ENCODE assay signal across 8 cellular contexts in the genomic region with DNA sequence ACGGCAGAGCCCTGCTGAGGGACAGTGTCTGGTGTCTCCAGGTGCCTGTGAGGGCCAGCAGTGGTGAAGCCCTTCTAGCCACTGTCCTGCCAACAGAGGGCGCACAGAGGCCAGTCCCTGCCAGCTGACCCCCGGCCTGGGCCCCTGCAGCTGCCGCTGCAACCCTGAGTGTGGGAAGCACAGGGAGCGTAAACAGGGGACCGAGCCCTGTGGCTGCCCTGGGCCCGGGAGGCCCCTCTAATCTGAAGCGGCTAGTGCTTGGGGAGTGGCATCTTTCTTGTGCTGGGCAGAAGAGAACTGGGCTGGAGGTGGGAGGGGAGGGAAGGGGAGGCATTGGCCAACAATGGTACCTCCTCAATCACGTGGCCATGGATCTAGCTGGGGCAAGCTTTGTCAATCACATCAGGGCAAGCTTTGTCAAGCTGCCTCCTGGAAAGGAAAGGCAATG. TPM values are rescaled to one million over a fixed set of nuclear protein-coding genes. Genes with fewer than 3 reads are reported as not detected.
DNase-seq lines count a peak whose midpoint lies in the region; ATAC-seq and TF ChIP-seq lines count a peak whose summit lies in the region.

No MANE protein-coding gene starts in this region.

- H3K4me3 ChIP-seq in fibroblast of the aortic adventitia (ENCODE audit: low read depth, low read length) (no peak overlapping the region), neural cell (ENCODE audit: low read length) (no peak overlapping the region)

- peaks cover 5% of the 10 kb centered on the region for H3K36me3 ChIP-seq in neural cell (ENCODE audit: insufficient read depth, low read length)

- TF ChIP-seq RAD21 in neural cell (conservative IDR thresholded peaks at IDR 0.05): no peak

- H3K4me2 ChIP-seq in neural cell (ENCODE audit: low read length): no peak overlapping the region

- no peaks in the 10 kb centered on the region for H3K27me3 ChIP-seq in neural cell (ENCODE audit: insufficient read depth, low read depth, low read length)

- peak; percentile 64 for DNase-seq in EL
- DNase-seq in Kasumi-1 (lab: John Stamatoyannopoulos, UW): peak; percentile 45 to 47
- peak; percentile 71 for DNase-seq in SK-MEL-5 (ENCODE audit: low read depth, low spot score)
- DNase-seq in fibroblast of the aortic adventitia (ENCODE audit: low read depth): no peak
- no peak for DNase-seq in stimulated activated CD4-positive, alpha-beta T cell treated with anti-CD3 and anti-CD28 coated beads, Interleukin-4, amount 100 ng/mL, for 4 hours

- H3F3A ChIP-seq in neural cell (ENCODE audit: insufficient read depth, low read length, poor library complexity, severe bottlenecking): peaks cover 5% of the 10 kb centered on the region

- H3K27ac ChIP-seq in neural cell (ENCODE audit: low read length): no peak overlapping the region

- TF ChIP-seq EP300 in neural cell (conservative IDR thresholded peaks at IDR 0.05; ENCODE audit: poor library complexity, severe bottlenecking): no peak

- ATAC-seq in GM18858 (IDR thresholded peaks at IDR 0.05; ENCODE audit: unreplicated experiment) (no peak), HG02610 (IDR thresholded peaks at IDR 0.05; ENCODE audit: unreplicated experiment) (no peak)

- H3K9me3 ChIP-seq in neural cell (ENCODE audit: low read length): no peaks in the 10 kb centered on the region

- no peaks in the 10 kb centered on the region for H3K9me2 ChIP-seq in neural cell (ENCODE audit: insufficient read depth, low read length)

- TF ChIP-seq CTCF in fibroblast of the aortic adventitia (IDR thresholded peaks at IDR 0.05; ENCODE audit: insufficient read depth, low read length) (peak; percentile 65), neural cell (IDR thresholded peaks at IDR 0.05; ENCODE audit: poor library complexity, severe bottlenecking) (peak; percentile 48)

- no peak overlapping the region for H2AFZ ChIP-seq in neural cell (ENCODE audit: low read depth, low read length)

- no peaks in the 10 kb centered on the region for H3K79me2 ChIP-seq in neural cell (replicated peaks; ENCODE audit: insufficient read depth, low read length)

- no peak overlapping the region for H3K9ac ChIP-seq in neural cell (ENCODE audit: low read length)

- no peaks in the 10 kb centered on the region for H4K20me1 ChIP-seq in neural cell (ENCODE audit: insufficient read depth)

- in situ Hi-C loops in SK-MEL-5 (cut with HindIII; ENCODE audit: low pct_unique_long_range_greater_than_20kb, low sequenced_read_pairs): no loop called here

TF ChIP-seq in neural cell, 6 proteins besides CTCF, POLR2A, EP300 and RAD21:
- no peak for TF ChIP-seq TAF1 (IDR thresholded peaks at IDR 0.05; ENCODE audit: low read depth)
- no peak for TF ChIP-seq SMC3 (conservative IDR thresholded peaks at IDR 0.05; ENCODE audit: poor library complexity)
- TF ChIP-seq, protein P1, sequence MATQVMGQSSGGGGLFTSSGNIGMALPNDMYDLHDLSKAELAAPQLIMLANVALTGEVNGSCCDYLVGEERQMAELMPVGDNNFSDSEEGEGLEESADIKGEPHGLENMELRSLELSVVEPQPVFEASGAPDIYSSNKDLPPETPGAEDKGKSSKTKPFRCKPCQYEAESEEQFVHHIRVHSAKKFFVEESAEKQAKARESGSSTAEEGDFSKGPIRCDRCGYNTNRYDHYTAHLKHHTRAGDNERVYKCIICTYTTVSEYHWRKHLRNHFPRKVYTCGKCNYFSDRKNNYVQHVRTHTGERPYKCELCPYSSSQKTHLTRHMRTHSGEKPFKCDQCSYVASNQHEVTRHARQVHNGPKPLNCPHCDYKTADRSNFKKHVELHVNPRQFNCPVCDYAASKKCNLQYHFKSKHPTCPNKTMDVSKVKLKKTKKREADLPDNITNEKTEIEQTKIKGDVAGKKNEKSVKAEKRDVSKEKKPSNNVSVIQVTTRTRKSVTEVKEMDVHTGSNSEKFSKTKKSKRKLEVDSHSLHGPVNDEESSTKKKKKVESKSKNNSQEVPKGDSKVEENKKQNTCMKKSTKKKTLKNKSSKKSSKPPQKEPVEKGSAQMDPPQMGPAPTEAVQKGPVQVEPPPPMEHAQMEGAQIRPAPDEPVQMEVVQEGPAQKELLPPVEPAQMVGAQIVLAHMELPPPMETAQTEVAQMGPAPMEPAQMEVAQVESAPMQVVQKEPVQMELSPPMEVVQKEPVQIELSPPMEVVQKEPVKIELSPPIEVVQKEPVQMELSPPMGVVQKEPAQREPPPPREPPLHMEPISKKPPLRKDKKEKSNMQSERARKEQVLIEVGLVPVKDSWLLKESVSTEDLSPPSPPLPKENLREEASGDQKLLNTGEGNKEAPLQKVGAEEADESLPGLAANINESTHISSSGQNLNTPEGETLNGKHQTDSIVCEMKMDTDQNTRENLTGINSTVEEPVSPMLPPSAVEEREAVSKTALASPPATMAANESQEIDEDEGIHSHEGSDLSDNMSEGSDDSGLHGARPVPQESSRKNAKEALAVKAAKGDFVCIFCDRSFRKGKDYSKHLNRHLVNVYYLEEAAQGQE (IDR thresholded peaks at IDR 0.05; ENCODE audit: borderline replicate concordance): no peak
- no peak for TF ChIP-seq EZH2 (IDR thresholded peaks at IDR 0.05; ENCODE audit: borderline replicate concordance, insufficient read depth, low read length, poor library complexity, severe bottlenecking)
- TF ChIP-seq POLR2AphosphoS5 (IDR thresholded peaks at IDR 0.05): no peak
- no peak for TF ChIP-seq MXI1 (conservative IDR thresholded peaks at IDR 0.05; ENCODE audit: poor library complexity, severe bottlenecking)

RNA-seq across cellular contexts. Expression of a gene that starts 34.6 kb away (rescaled TPM):
- total RNA-seq in SK-MEL-5 (2014; rRNA removed; shearing (Covaris generic)): 11.7 and 21.6 TPM in 2 replicates
- polyA plus RNA-seq in SK-MEL-5 (2015; cell fraction: cytosol; rRNA removed): 40.8 and 42.8 TPM in 2 replicates
- 13.8 and 15.5 TPM in 2 replicates for polyA plus RNA-seq in SK-MEL-5 (2015; cell fraction: nucleus; rRNA removed)
- total RNA-seq in fibroblast of the aortic adventitia (ENCODE audit: low replicate concordance): 83.0 and 84.7 TPM in 2 replicates
- 47.5 and 59.2 TPM in 2 replicates for polyA plus RNA-seq in neural cell
- 63.4 and 77.9 TPM in 2 replicates for polyA minus RNA-seq in neural cell

RNA-seq across cellular contexts. Expression of a gene that starts 35.3 kb away (rescaled TPM):
- 2.6 and 2.8 TPM in 2 replicates for total RNA-seq in SK-MEL-5 (2014; rRNA removed; shearing (Covaris generic))
- 2.9 and 3.1 TPM in 2 replicates for polyA plus RNA-seq in SK-MEL-5 (2015; cell fraction: cytosol; rRNA removed)
- 0.39 and 1.1 TPM in 2 replicates for polyA plus RNA-seq in SK-MEL-5 (2015; cell fraction: nucleus; rRNA removed)
- total RNA-seq in fibroblast of the aortic adventitia (ENCODE audit: low replicate concordance): 10.4 and 12.1 TPM in 2 replicates
- polyA plus RNA-seq in neural cell: 51.9 and 56.0 TPM in 2 replicates
- polyA minus RNA-seq in neural cell: 37.6 and 41.4 TPM in 2 replicates

RNA-seq across cellular contexts. Expression of a gene that starts 35.6 kb away (rescaled TPM):
- total RNA-seq in SK-MEL-5 (2014; rRNA removed; shearing (Covaris generic)): 2.3 and 5.0 TPM in 2 replicates
- polyA plus RNA-seq in SK-MEL-5 (2015; cell fraction: cytosol; rRNA removed): 5.0 and 8.8 TPM in 2 replicates
- 16.7 and 19.7 TPM in 2 replicates for polyA plus RNA-seq in SK-MEL-5 (2015; cell fraction: nucleus; rRNA removed)
- 2.3 and 3.8 TPM in 2 replicates for total RNA-seq in fibroblast of the aortic adventitia (ENCODE audit: low replicate concordance)
- polyA plus RNA-seq in neural cell: 14.9 and 16.0 TPM in 2 replicates
- polyA minus RNA-seq in neural cell: 11.0 and 12.3 TPM in 2 replicates

Comparison
In these comparisons a context has a peak if more than half of its experiments do, and no peak if none do; other contexts are left out.
1. DNase-seq: peak in EL (single experiment), Kasumi-1 (2 of 2) and SK-MEL-5 (single experiment); none in fibroblast of the aortic adventitia (single experiment) and stimulated activated CD4-positive, alpha-beta T cell treated with anti-CD3 and anti-CD28 coated beads, Interleukin-4, amount 100 ng/mL, for 4 hours (0 of 2).